8 cellular contexts compared by ENCODE assay signal in genomic region chr12:50283230-50283923, GRCh38. TPM values are rescaled to one million over a fixed set of nuclear protein-coding genes. Genes with fewer than 3 reads are reported as not detected.
DNase-seq lines count a peak whose midpoint lies in the region; ATAC-seq and TF ChIP-seq lines count a peak whose summit lies in the region.

Gene LIMA1 (minus strand): TSS chr12:50283520. CDS start chr12:50248751, 34,769 bp downstream.

- TF ChIP-seq POLR2A in heart left ventricle (IDR thresholded peaks at IDR 0.05) = peak in 1 of 2 donors; percentile 74

- no peaks in the 10 kb centered on the region for H3K9me3 ChIP-seq in heart left ventricle

- peak; percentile 91 for DNase-seq in GM12865 (ENCODE audit: low read depth)
- DNase-seq in NCI-H1436 (lab: John Stamatoyannopoulos, UW) = peak; percentile 86
- peak; percentile 85 to 95 (median 92) for DNase-seq in T-cell
- DNase-seq in heart left ventricle = peak; percentile 91 to 96 (median 92)
- peak; percentile 80 to 98 (median 89) for DNase-seq in posterior cingulate gyrus
- DNase-seq in type B pancreatic cell (ENCODE audit: extremely low spot score, unreplicated experiment) = peak; percentile 96

- POLR2A ChIA-PET in T-cell (lab: Charles Lee) = interaction anchor here in 1 of 2 donors (1.2 to 1.4 kb wide), 2 partner anchors 61 to 62 kb away, joined by 3 read pairs; no protein-coding TSS in a partner anchor

- ATAC-seq in HG02763 (IDR thresholded peaks at IDR 0.05; ENCODE audit: unreplicated experiment) = peak; percentile 88
- ATAC-seq in T-cell (replicated peaks in 1 of 4) = peak; percentile 97 to 99 (median 97)
- peak; percentile 97 to 100 (median 99) for ATAC-seq in heart left ventricle

- H3K4me3 ChIP-seq in GM12865 (ENCODE audit: low read depth, low read length) (peak within 1 kb of the TSS; percentile 100), heart left ventricle (peak within 1 kb of the TSS; percentile 73 to 99 (median 90))

- TF ChIP-seq CTCF in GM12865 (IDR thresholded peaks at IDR 0.05; ENCODE audit: insufficient read depth, low read depth, low read length, missing control alignments) (no peak), heart left ventricle (IDR thresholded peaks at IDR 0.05) (peak in 8 of 12 donors; percentile 11 to 71 (median 44)), type B pancreatic cell (conservative IDR thresholded peaks at IDR 0.05) (no peak)

- H3K27me3 ChIP-seq in heart left ventricle = no peaks in the 10 kb centered on the region

- H3K27me3 Mint-ChIP-seq in T-cell (no peaks in the 10 kb centered on the region), type B pancreatic cell (peaks cover 4% of the 10 kb centered on the region)

- CTCF ChIA-PET in T-cell (lab: Charles Lee) = interaction anchor here (0.5 to 1.3 kb wide), 8 partner anchors 31 to 247 kb away, joined by 3 to 5 read pairs (median 3); no protein-coding TSS in a partner anchor

- H3K36me3 ChIP-seq in heart left ventricle = no peaks in the 10 kb centered on the region

- H3K27ac Mint-ChIP-seq in T-cell = peak within 1 kb of the TSS; percentile 86 to 93
- H3K27ac Mint-ChIP-seq in type B pancreatic cell = peak within 1 kb of the TSS; percentile 90

- H3K27ac ChIP-seq in adipose tissue (ENCODE audit: low read depth, low read length) (peak within 1 kb of the TSS; percentile 35), heart left ventricle (peak within 1 kb of the TSS; percentile 58 to 91 (median 88))

- H3K4me1 Mint-ChIP-seq in T-cell (peaks cover 15 to 28% (median 25%) of the 10 kb centered on the region in 3 donors), type B pancreatic cell (ENCODE audit: unreplicated experiment) (peaks cover 8% of the 10 kb centered on the region)

- H3K36me3 Mint-ChIP-seq in T-cell (no peaks in the 10 kb centered on the region), type B pancreatic cell (no peaks in the 10 kb centered on the region)

- intact Hi-C loops in heart left ventricle (cut with DNase I) (loop anchor here in 6 of 10 donors (2.0 to 10.0 kb wide), 4 partner anchors 59 to 71 kb away; no protein-coding TSS in a partner anchor), posterior cingulate gyrus (cut with DNase I) (no loop called here)

- WGBS in adipose tissue, 3 donors = 0 to 1% (median 1%) methylated on average over 51 to 52 of the region's 52 CpGs
- WGBS in heart left ventricle, 4 donors = 0 to 1% (median 1%) methylated on average over 41 to 52 of the region's 52 CpGs

- peaks cover 0 to 35% (median 26%) of the 10 kb centered on the region in 12 donors for H3K4me1 ChIP-seq in heart left ventricle

- H3K4me3 Mint-ChIP-seq in T-cell (peak within 1 kb of the TSS; percentile 91 to 95 (median 93)), type B pancreatic cell (peak within 1 kb of the TSS; percentile 90)

- no peaks in the 10 kb centered on the region for H3K9me3 Mint-ChIP-seq in T-cell
- H3K9me3 Mint-ChIP-seq in type B pancreatic cell = no peaks in the 10 kb centered on the region

RNA-seq across cellular contexts. Expression of gene LIMA1, which starts in this region (rescaled TPM):
- total RNA-seq in T-cell (10 to 100 TPM in 4 of 5 donors, 1 to 10 TPM in 1; 8.6 to 14.9 (median 11.1) TPM), heart left ventricle (10 to 100 TPM; 12.7 to 38.8 (median 14.8) TPM), type B pancreatic cell (ENCODE audit: low replicate concordance) (54.4 and 91.9 TPM in 2 replicates)
- polyA plus RNA-seq in adipose tissue (100 to 1,000 TPM in 2 of 3 donors, 10 to 100 TPM in 1; 15.9 to 134 (median 108) TPM), heart left ventricle (10 to 100 TPM; 11.6 to 13.1 TPM)

Comparison
In these comparisons a context has a peak if more than half of its experiments do, and no peak if none do; other contexts are left out.
1. Peak in every context shown above with its lines: DNase-seq, ATAC-seq, H3K4me3 ChIP-seq and H3K27ac ChIP-seq.
2. CTCF ChIP-seq: peak in heart left ventricle (8 of 12); none in GM12865 (single experiment) and type B pancreatic cell (single experiment).